In the genomic region with DNA sequence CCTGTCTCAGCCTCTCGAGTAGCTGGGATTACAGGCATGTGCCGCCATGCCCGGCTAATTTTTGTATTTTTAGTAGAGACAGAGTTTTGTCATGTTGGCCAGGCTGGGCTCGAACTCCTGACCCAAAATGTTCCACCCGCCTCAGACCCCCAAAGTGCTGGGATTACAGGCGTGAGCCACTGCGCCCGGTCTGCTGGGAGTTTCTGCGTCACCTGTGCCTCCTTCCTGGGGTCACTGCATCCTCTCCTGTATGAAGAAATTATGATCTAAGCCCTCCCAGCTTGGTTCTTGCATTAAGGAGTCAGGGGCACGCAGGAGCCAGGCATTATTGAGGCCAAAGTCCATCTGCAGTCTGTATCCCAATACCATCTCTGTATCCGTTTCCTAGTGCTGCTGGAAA, we compare ENCODE assay signal across 11 cellular contexts. TPM values are rescaled to one million over a fixed set of nuclear protein-coding genes. Genes with fewer than 3 reads are reported as not detected.
"Had no signal": no experiment of that assay in that cellular context is flagged by ENCODE, and none has a peak within 500 bp of the region (broad histone marks: within the 10 kb centered on the region; RNA-seq: fewer than 3 reads in every experiment).

No MANE protein-coding gene starts in this region.

RNA-seq across cellular contexts. Expression of gene SUN5, which starts 41.6 kb away (rescaled TPM):
- total RNA-seq: activated CD4-positive, alpha-beta T cell treated with anti-CD3 and anti-CD28 coated beads, Interleukin-2, amount 10 ng/mL, durations not matched to agents 24 days and 14 days; activated CD8-positive, alpha-beta T cell treated with anti-CD3 and anti-CD28 coated beads, Interleukin-2, amount 10 ng/mL, durations not matched to agents 7 days and 5 days; activated naive CD4-positive, alpha-beta T cell treated with anti-CD3 and anti-CD28 coated beads for 36 hours; activated naive CD8-positive, alpha-beta T cell treated with anti-CD3 and anti-CD28 coated beads for 36 hours; activated T-cell treated with anti-CD3 and anti-CD28 coated beads, Interleukin-2, amount 50 U/mL, for 4 hours; activated T-helper 1 cell treated with anti-CD3 and anti-CD28 coated beads, Interleukin-12 subunit alpha, Interleukin-12 subunit beta, Interleukin-2, Interleukin-4 antibody, amounts not matched to agents 30 ng/mL and 10 ng/mL and 1 ng/mL, durations not matched to agents 14 hours and 24 hours and 36 hours; ascending aorta; cardiac muscle cell; SJCRH30; T-helper 1 cell treated with Interleukin-12 subunit alpha and Interleukin-12 subunit beta and Interleukin-4 antibody, amounts not matched to agents 30 ng/mL and 1 ng/mL, for 36 hours had no signal
- polyA plus RNA-seq: adipose tissue, cardiac muscle cell had no signal

RNA-seq across cellular contexts. Expression of gene BPIFB2, which starts 44.9 kb away (rescaled TPM):
- total RNA-seq: activated CD4-positive, alpha-beta T cell treated with anti-CD3 and anti-CD28 coated beads, Interleukin-2, amount 10 ng/mL, durations not matched to agents 24 days and 14 days; activated CD8-positive, alpha-beta T cell treated with anti-CD3 and anti-CD28 coated beads, Interleukin-2, amount 10 ng/mL, durations not matched to agents 7 days and 5 days; activated naive CD4-positive, alpha-beta T cell treated with anti-CD3 and anti-CD28 coated beads for 36 hours; activated naive CD8-positive, alpha-beta T cell treated with anti-CD3 and anti-CD28 coated beads for 36 hours; activated T-helper 1 cell treated with anti-CD3 and anti-CD28 coated beads, Interleukin-12 subunit alpha, Interleukin-12 subunit beta, Interleukin-2, Interleukin-4 antibody, amounts not matched to agents 30 ng/mL and 10 ng/mL and 1 ng/mL, durations not matched to agents 14 hours and 24 hours and 36 hours; ascending aorta; cardiac muscle cell; SJCRH30; T-helper 1 cell treated with Interleukin-12 subunit alpha and Interleukin-12 subunit beta and Interleukin-4 antibody, amounts not matched to agents 30 ng/mL and 1 ng/mL, for 36 hours had no signal
- polyA plus RNA-seq: adipose tissue, cardiac muscle cell had no signal
